ENCODE assay signal across 9 cellular contexts in the genomic region with DNA sequence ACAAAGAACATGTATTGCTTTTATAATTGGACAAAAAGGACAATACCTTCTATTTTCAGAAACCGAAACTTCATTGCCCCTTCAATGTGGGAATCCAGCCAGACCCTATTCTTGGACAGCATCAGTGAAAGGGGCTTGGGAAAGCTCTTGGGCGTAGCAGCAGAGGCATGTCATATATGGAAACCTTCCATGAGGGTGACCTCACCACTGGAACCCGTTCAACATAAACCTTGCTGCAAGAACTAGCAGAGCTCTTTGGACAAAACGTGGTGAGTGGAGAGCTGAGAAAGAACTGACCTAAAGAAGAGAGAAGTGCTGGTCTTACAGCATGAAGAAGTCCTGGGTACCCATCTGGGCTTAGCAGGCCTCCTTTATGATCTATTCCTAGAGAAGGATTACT. TPM values are rescaled to one million over a fixed set of nuclear protein-coding genes. Genes with fewer than 3 reads are reported as not detected.
DNase-seq lines count a peak whose midpoint lies in the region; TF ChIP-seq lines count a peak whose summit lies in the region.
"Had no signal": no experiment of that assay in that cellular context is flagged by ENCODE, and none has a peak within 500 bp of the region (broad histone marks: within the 10 kb centered on the region; RNA-seq: fewer than 3 reads in every experiment).

No MANE protein-coding gene starts in this region.

- no peaks in the 10 kb centered on the region for H3K4me1 Mint-ChIP-seq in H9

- H3K4me3 ChIP-seq in AG04449 (ENCODE audit: low read depth, low read length): no peak overlapping the region
- H3K4me3 ChIP-seq in Peyer's patch: no peak overlapping the region

- H3K14ac ChIP-seq in H9 (ENCODE audit: insufficient read depth, low read length): no peak overlapping the region

- H2BK20ac ChIP-seq in H9 (ENCODE audit: low read depth, low read length, poor library complexity, severe bottlenecking): no peak overlapping the region

- no peak overlapping the region for H2AFZ ChIP-seq in H9 (ENCODE audit: low read length)

- no peak overlapping the region for H2AK5ac ChIP-seq in H9 (ENCODE audit: insufficient read length, low read length)

- no peak overlapping the region for H3K4me2 ChIP-seq in H9 (ENCODE audit: insufficient read depth, insufficient read length, low read length)

- no peaks in the 10 kb centered on the region for H3K23me2 ChIP-seq in H9 (ENCODE audit: insufficient read length, low read depth, low read length, poor library complexity, severe bottlenecking)

- peaks cover 6 to 15% (median 14%) of the 10 kb centered on the region in 3 experiments; a peak in 5 of 7 replicates for H3K36me3 Mint-ChIP-seq in H9 (ENCODE audit: insufficient read depth in 1 of 3, low read depth in 3 of 3)

- no peak overlapping the region for H3K23ac ChIP-seq in H9 (ENCODE audit: insufficient read length, low read depth, low read length)

- no peak for TF ChIP-seq CTCF in AG04449 (IDR thresholded peaks at IDR 0.05; ENCODE audit: insufficient read depth, low read length, missing control alignments)
- TF ChIP-seq CTCF in Peyer's patch (IDR thresholded peaks at IDR 0.05): no peak
- TF ChIP-seq CTCF in H9 (conservative IDR thresholded peaks at IDR 0.05): no peak

- no peak for TF ChIP-seq POLR2A in Peyer's patch (IDR thresholded peaks at IDR 0.05)

- H3K9me3 Mint-ChIP-seq in H9: no peaks in the 10 kb centered on the region

- H3K79me2 ChIP-seq in H9 (ENCODE audit: insufficient read depth, low read length): no peaks in the 10 kb centered on the region

- no peak overlapping the region for H3K4me3 Mint-ChIP-seq in H9

- no peaks in the 10 kb centered on the region for H3K27me3 ChIP-seq in Peyer's patch
- no peaks in the 10 kb centered on the region for H3K27me3 ChIP-seq in H9 (ENCODE audit: insufficient read depth, low read length)

- H3K36me3 ChIP-seq in Peyer's patch: peaks cover 0 to 21% (median 0%) of the 10 kb centered on the region in 3 donors

- CTCF ChIA-PET in AG04449 (lab: Yijun Ruan, JAX): interaction anchor here (0.9 to 1.3 kb wide), 2 partner anchors 11 to 250 kb away, joined by 3 to 5 read pairs; no protein-coding TSS in a partner anchor

- H3K9me3 ChIP-seq in Peyer's patch (no peaks in the 10 kb centered on the region), H9 (ENCODE audit: control insufficient read depth, low read depth, low read length) (no peaks in the 10 kb centered on the region)

- H3K4ac ChIP-seq in H9 (ENCODE audit: low read depth, low read length): no peak overlapping the region

- no peak overlapping the region for H3T11ph ChIP-seq in H9 (ENCODE audit: low read length)

- no peak overlapping the region for H4K8ac ChIP-seq in H9 (replicated peaks; ENCODE audit: insufficient read length, low read depth, low read length)

- H3K9ac ChIP-seq in H9 (ENCODE audit: extremely low read depth, insufficient read length, low read length): no peak overlapping the region

- H3K27ac Mint-ChIP-seq in H9: no peak overlapping the region

- H2BK5ac ChIP-seq in H9 (ENCODE audit: insufficient read length, low read length): no peak overlapping the region

- H3K56ac ChIP-seq in H9 (ENCODE audit: insufficient read length, low read depth, low read length): no peak overlapping the region

- H3K79me1 ChIP-seq in H9 (ENCODE audit: insufficient read depth, low read depth, low read length, poor library complexity, severe bottlenecking): no peaks in the 10 kb centered on the region

- H3K27ac ChIP-seq in Peyer's patch: peak overlapping the region in 3 of 4 donors; percentile 5 to 74 (median 30)
- H3K27ac ChIP-seq in H9 (ENCODE audit: insufficient read length, low read depth, low read length): no peak overlapping the region

- no peak overlapping the region for H4K91ac ChIP-seq in H9 (ENCODE audit: insufficient read length, low read depth, low read length)

- DNase-seq in AG04449 (ENCODE audit: low read depth, low spot score) (peak; percentile 45), Peyer's patch (peak in 1 of 3 donors; percentile 59), fibroblast of gingiva (ENCODE audit: low read depth) (peak; percentile 86), myocyte (ENCODE audit: low read depth) (peak; percentile 75), NCI-H2107 (lab: John Stamatoyannopoulos, UW) (no peak), H9 (no peak), SKM-1 (lab: John Stamatoyannopoulos, UW; ENCODE audit: unreplicated experiment) (no peak), kidney tubule cell (ENCODE audit: low spot score) (no peak)
- DNase-seq: NCI-H187 treated with DMSO at 0.1 percent for 48 hours had no signal

- no CpG with 5 or more reads among the region's 4 CpGs for WGBS in H9 (ENCODE audit: extremely low coverage, insufficient read length, low lambda C conversion rate)

- H2BK15ac ChIP-seq in H9 (ENCODE audit: low read depth, low read length): no peak overlapping the region

- no peaks in the 10 kb centered on the region for H3K27me3 Mint-ChIP-seq in H9 (ENCODE audit: low read depth)

- no peak overlapping the region for H4K5ac ChIP-seq in H9 (ENCODE audit: insufficient read length, low read depth, low read length)

- H2BK120ac ChIP-seq in H9 (ENCODE audit: low read depth, low read length, poor library complexity, severe bottlenecking): no peak overlapping the region

- no peaks in the 10 kb centered on the region for H4K20me1 ChIP-seq in H9 (ENCODE audit: control insufficient read depth, insufficient read depth, insufficient read length)

- H3K4me1 ChIP-seq in Peyer's patch (no peaks in the 10 kb centered on the region), H9 (ENCODE audit: insufficient read depth, low read length) (no peaks in the 10 kb centered on the region)

- no peak overlapping the region for H2BK12ac ChIP-seq in H9 (ENCODE audit: insufficient read length, low read depth, low read length)

- H3K18ac ChIP-seq in H9 (ENCODE audit: insufficient read length, low read depth, low read length): no peak overlapping the region

- POLR2A ChIA-PET in AG04449 (lab: Yijun Ruan, JAX): interaction anchor here (0.6 to 1.0 kb wide), 2 partner anchors 41 to 57 kb away, joined by 3 read pairs; partner anchors contain the start of gene STAMBP

RNA-seq across cellular contexts. Expression of gene ACTG2, which starts 22.7 kb away (rescaled TPM):
- total RNA-seq in Peyer's patch (100 to 1,000 TPM in 1 of 4 donors, 10 to 100 TPM in 3; 27.5 to 140 (median 40.0) TPM), myocyte (1.2 TPM in 1 of 2 replicates, not detected in the other), H9 (2021) (1.4 and 1.5 TPM in 2 replicates)
- polyA plus RNA-seq in myocyte (2012): 0.39 TPM

RNA-seq across cellular contexts. Expression of gene STAMBP, which starts 41.3 kb away (rescaled TPM):
- total RNA-seq in Peyer's patch: 10 to 100 TPM; 25.4 to 61.9 (median 44.3) TPM
- 1,045 and 1,591 TPM in 2 replicates for total RNA-seq in myocyte
- polyA plus RNA-seq in myocyte (2012): 548 TPM
- 45.2 and 45.5 TPM in 2 replicates for total RNA-seq in H9 (2021)

RNA-seq across cellular contexts. Expression of gene DGUOK, which starts 56.6 kb away (rescaled TPM):
- total RNA-seq in Peyer's patch (10 to 100 TPM; 24.2 to 44.5 (median 39.7) TPM), myocyte (38.8 and 44.6 TPM in 2 replicates), H9 (2021) (95.0 and 98.5 TPM in 2 replicates)
- polyA plus RNA-seq in myocyte (2012): 81.7 TPM

Comparison
In these comparisons a context has a peak if more than half of its experiments do, and no peak if none do; other contexts are left out.
1. DNase-seq: peak in AG04449 (single experiment), fibroblast of gingiva (single experiment) and myocyte (single experiment); none in NCI-H2107 (single experiment), H9 (single experiment), SKM-1 (single experiment) and kidney tubule cell (single experiment).
2. RNA of gene ACTG2, which starts 22.7 kb away (total RNA-seq): 27.5 to 140 TPM in Peyer's patch; 1.4 to 1.5 TPM in H9 and 1.2 TPM in myocyte; every median in the first group is over 10 times any median in the second.
3. RNA of gene STAMBP, which starts 41.3 kb away (total RNA-seq): 1,045 to 1,591 TPM in myocyte; 25.4 to 61.9 TPM in Peyer's patch and 45.2 to 45.5 TPM in H9; every median in the first group is over 10 times any median in the second.